Comparison of ENCODE assay signal across 15 cellular contexts in genomic region chr9:33120620-33121019, GRCh38. TPM values are rescaled to one million over a fixed set of nuclear protein-coding genes. Genes with fewer than 3 reads are reported as not detected.
A peak's percentile ranks its signal among the peaks of the same experiment; 100 is the strongest.
DNase-seq lines count a peak whose midpoint lies in the region; ATAC-seq and TF ChIP-seq lines count a peak whose summit lies in the region.
"Had no signal": no experiment of that assay in that cellular context is flagged by ENCODE, and none has a peak within 500 bp of the region (broad histone marks: within the 10 kb centered on the region; RNA-seq: fewer than 3 reads in every experiment).

No MANE protein-coding gene starts in this region.

- H3K9me3 Mint-ChIP-seq in natural killer cell (no peaks in the 10 kb centered on the region), activated B cell treated with CpG ODN at 0.5 μM for 24 hours (no peaks in the 10 kb centered on the region)
- H3K9me3 Mint-ChIP-seq in natural killer cell treated with Interleukin-12 subunit alpha and Interleukin-12 subunit beta and Interleukin-15 and Interleukin-18, amount 100 ng/mL, for 72 hours: no peaks in the 10 kb centered on the region
- H3K9me3 Mint-ChIP-seq: CD14-positive monocyte had no signal

- POLR2A ChIA-PET in activated B cell treated with CpG ODN at 0.5 μM for 24 hours (lab: Charles Lee): interaction anchor here (0.6 to 1.2 kb wide), 3 partner anchors 45 to 49 kb away, joined by 3 to 5 read pairs (median 4); partner anchors contain the start of gene B4GALT1

- H3K36me3 Mint-ChIP-seq in natural killer cell: no peaks in the 10 kb centered on the region
- H3K36me3 Mint-ChIP-seq in natural killer cell treated with Interleukin-12 subunit alpha and Interleukin-12 subunit beta and Interleukin-15 and Interleukin-18, amount 100 ng/mL, for 72 hours: no peaks in the 10 kb centered on the region
- peaks cover 79% of the 10 kb centered on the region for H3K36me3 Mint-ChIP-seq in activated B cell treated with CpG ODN at 0.5 μM for 24 hours (ENCODE audit: low read depth)

- H3K27ac Mint-ChIP-seq in natural killer cell (peak overlapping the region; percentile 38 to 56), activated B cell treated with CpG ODN at 0.5 μM for 24 hours (peak overlapping the region; percentile 65)
- H3K27ac Mint-ChIP-seq in natural killer cell treated with Interleukin-12 subunit alpha and Interleukin-12 subunit beta and Interleukin-15 and Interleukin-18, amount 100 ng/mL, for 72 hours: no peak overlapping the region

- TF ChIP-seq CTCF in natural killer cell (IDR thresholded peaks at IDR 0.05) (no peak), activated B cell treated with CpG ODN at 0.5 μM for 24 hours (IDR thresholded peaks at IDR 0.05) (no peak)

- intact Hi-C loops in natural killer cell (cut with micrococcal nuclease): no loop called here
- intact Hi-C loops in activated B cell treated with CpG ODN at 0.5 μM for 24 hours (cut with micrococcal nuclease): no loop called here

- peaks cover 44 to 59% of the 10 kb centered on the region in 2 donors for H3K4me1 Mint-ChIP-seq in natural killer cell
- H3K4me1 Mint-ChIP-seq in natural killer cell treated with Interleukin-12 subunit alpha and Interleukin-12 subunit beta and Interleukin-15 and Interleukin-18, amount 100 ng/mL, for 72 hours (ENCODE audit: low read depth in 2 of 2): peaks cover 29 to 40% of the 10 kb centered on the region in 2 donors
- H3K4me1 Mint-ChIP-seq in activated B cell treated with CpG ODN at 0.5 μM for 24 hours: peaks cover 80% of the 10 kb centered on the region

- DNase-seq in natural killer cell (no peak), activated B cell treated with CpG ODN at 0.5 μM for 24 hours (no peak), left lobe of liver (ENCODE audit: low spot score) (no peak), NCI-H2081 (lab: John Stamatoyannopoulos, UW) (no peak), NCI-H345 treated with DMSO at 0.1 percent for 48 hours (lab: John Stamatoyannopoulos, UW; ENCODE audit: unreplicated experiment) (no peak), NK-92 (lab: John Stamatoyannopoulos, UW; ENCODE audit: unreplicated experiment) (no peak)
- no peak for DNase-seq in natural killer cell treated with Interleukin-12 subunit alpha and Interleukin-12 subunit beta and Interleukin-15 and Interleukin-18, amount 100 ng/mL, for 72 hours (ENCODE audit: low spot score)
- DNase-seq: Caco-2, NCI-H1436, NCI-H2029 treated with DMSO at 0.1 percent for 48 hours, NCI-H524 treated with DMSO at 0.1 percent for 48 hours, Right ventricle myocardium superior, SK-N-SH had no signal

- ATAC-seq in natural killer cell (no peak), activated B cell treated with CpG ODN at 0.5 μM for 24 hours (ENCODE audit: low read depth) (no peak), left lobe of liver (peak; percentile 33), HG03378 (IDR thresholded peaks at IDR 0.05; ENCODE audit: unreplicated experiment) (no peak)
- no peak for ATAC-seq in natural killer cell treated with Interleukin-12 subunit alpha and Interleukin-12 subunit beta and Interleukin-15 and Interleukin-18, amount 100 ng/mL, for 72 hours

- CTCF ChIA-PET in activated B cell treated with CpG ODN at 0.5 μM for 24 hours (lab: Charles Lee): interaction anchor here (0.6 to 1.3 kb wide), 3 partner anchors 41 to 106 kb away, joined by 3 to 5 read pairs (median 3); no protein-coding TSS in a partner anchor

- H3K4me3 Mint-ChIP-seq in natural killer cell (no peak overlapping the region), activated B cell treated with CpG ODN at 0.5 μM for 24 hours (no peak overlapping the region)
- no peak overlapping the region for H3K4me3 Mint-ChIP-seq in natural killer cell treated with Interleukin-12 subunit alpha and Interleukin-12 subunit beta and Interleukin-15 and Interleukin-18, amount 100 ng/mL, for 72 hours
- H3K4me3 Mint-ChIP-seq: CD14-positive monocyte had no signal

- H3K27me3 Mint-ChIP-seq in natural killer cell (ENCODE audit: low read depth in 2 of 2) (no peaks in the 10 kb centered on the region), activated B cell treated with CpG ODN at 0.5 μM for 24 hours (no peaks in the 10 kb centered on the region)
- H3K27me3 Mint-ChIP-seq in natural killer cell treated with Interleukin-12 subunit alpha and Interleukin-12 subunit beta and Interleukin-15 and Interleukin-18, amount 100 ng/mL, for 72 hours: no peaks in the 10 kb centered on the region

RNA-seq across cellular contexts. Expression of gene SMU1, which starts 44.1 kb away (rescaled TPM):
- total RNA-seq in natural killer cell (10 to 100 TPM; 21.9 to 23.2 (median 22.1) TPM), activated B cell treated with CpG ODN at 0.5 μM for 24 hours (26.8 and 28.1 TPM in 2 replicates), left lobe of liver (7.0 TPM)
- total RNA-seq in natural killer cell treated with Interleukin-12 subunit alpha and Interleukin-12 subunit beta and Interleukin-15 and Interleukin-18, amount 100 ng/mL, for 72 hours: 10 to 100 TPM; 22.5 to 22.7 TPM

RNA-seq across cellular contexts. Expression of gene B4GALT1, which starts 46.5 kb away (rescaled TPM):
- total RNA-seq in natural killer cell: 100 to 1,000 TPM; 122 to 143 (median 128) TPM
- total RNA-seq in natural killer cell treated with Interleukin-12 subunit alpha and Interleukin-12 subunit beta and Interleukin-15 and Interleukin-18, amount 100 ng/mL, for 72 hours: 10 to 100 TPM; 51.4 to 90.6 TPM
- 111 and 118 TPM in 2 replicates for total RNA-seq in activated B cell treated with CpG ODN at 0.5 μM for 24 hours
- total RNA-seq in left lobe of liver: 48.2 TPM

Comparison
In these comparisons a context has a peak if more than half of its experiments do, and no peak if none do; other contexts are left out.
1. H3K27ac Mint-ChIP-seq: peak in natural killer cell (2 of 2) and activated B cell treated with CpG ODN at 0.5 μM for 24 hours (single experiment); none in natural killer cell treated with Interleukin-12 subunit alpha and Interleukin-12 subunit beta and Interleukin-15 and Interleukin-18, amount 100 ng/mL, for 72 hours (0 of 2).